ENCODE assay signal across 8 cellular contexts in the genomic region with DNA sequence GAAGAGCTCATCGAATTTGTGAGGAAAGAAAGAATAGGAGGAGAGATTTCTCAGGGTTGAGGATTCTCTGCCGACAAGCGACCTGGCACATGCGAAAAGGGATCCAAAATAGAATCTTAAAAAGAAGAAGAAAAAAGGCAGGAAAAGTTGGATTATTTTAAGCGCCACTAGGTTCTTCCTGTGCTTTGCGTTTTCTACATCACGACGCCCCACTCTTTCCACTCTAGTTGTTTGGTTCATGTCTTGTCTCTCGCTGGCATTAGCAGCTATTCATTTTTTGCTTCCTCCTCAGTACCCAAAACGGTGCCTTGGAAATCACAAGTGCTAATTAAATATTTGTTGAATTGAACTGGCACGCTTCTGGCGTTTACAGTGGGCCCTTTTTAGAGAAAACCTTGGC. TPM values are rescaled to one million over a fixed set of nuclear protein-coding genes. Genes with fewer than 3 reads are reported as not detected.
DNase-seq lines count a peak whose midpoint lies in the region; ATAC-seq, FAIRE-seq and TF ChIP-seq lines count a peak whose summit lies in the region.

No MANE protein-coding gene starts in this region.

- peak overlapping the region; percentile 84 for H3K56ac ChIP-seq in IMR-90 (ENCODE audit: extremely low read depth, insufficient read depth, low read length)

- peak overlapping the region; percentile 55 for H3K18ac ChIP-seq in IMR-90 (ENCODE audit: low read depth, low read length)

- intact Hi-C loops in IMR-90 (cut with micrococcal nuclease) = loop anchor here (10.0 kb wide), 1 partner anchor 632 kb away; no protein-coding TSS in a partner anchor
- intact Hi-C loops in GM12878 (cut with micrococcal nuclease; ENCODE audit: unreplicated experiment) = loop anchor here (5.0 kb wide), 2 partner anchors 39 to 54 kb away; partner anchors contain the start of gene LGI1

- ATAC-seq in IMR-90 (ENCODE audit: low read depth) (0 out of 2 replicates have a peak, but pooled peaks have one; percentile 8), GM12878 (peak; percentile 7; the same call in 1 of the 3 replicates)
- ATAC-seq in activated T-cell treated with anti-CD3 and anti-CD28 coated beads, Interleukin-2, amount 50 U/mL, for 4 hours = no peak

- TF ChIP-seq POLR2A in IMR-90 (IDR thresholded peaks at IDR 0.05; ENCODE audit: low read depth, low read length) (no peak), GM12878 (IDR thresholded peaks at IDR 0.05; ENCODE audit: low read depth, low read length) (no peak)

- H2BK20ac ChIP-seq in IMR-90 (ENCODE audit: low read depth, low read length) = no peak overlapping the region

- peaks cover 4% of the 10 kb centered on the region for H3K36me3 ChIP-seq in IMR-90 (ENCODE audit: control insufficient read depth, insufficient read depth, low read length)
- H3K36me3 ChIP-seq in GM12878 (ENCODE audit: control insufficient read depth in 2 of 2, insufficient read depth in 2 of 2, low read length in 1 of 2) = no peaks in the 10 kb centered on the region; a peak in 1 of 4 replicates
- H3K36me3 ChIP-seq in liver (ENCODE audit: control insufficient read depth in 4 of 4, insufficient read depth in 3 of 4, low read depth in 1 of 4, low read length in 3 of 4) = peaks cover 1 to 14% (median 6%) of the 10 kb centered on the region in 4 donors

- H3K9me3 Mint-ChIP-seq in activated T-cell treated with anti-CD3 and anti-CD28 coated beads, Interleukin-2, amount 50 U/mL, for 4 hours = no peaks in the 10 kb centered on the region

- H2BK15ac ChIP-seq in IMR-90 (ENCODE audit: low read depth, low read length) = no peak overlapping the region

- BruUV-seq in IMR-90 (replicated peaks; lab: Mats Ljungman, UMichigan) = no TSS peak
- TSS peak; percentile 92 for BruUV-seq in GM12878 (replicated peaks; lab: Mats Ljungman, UMichigan)

- H2AFZ ChIP-seq in IMR-90 (replicated peaks; ENCODE audit: low read length, poor library complexity) (peak overlapping the region; percentile 94), GM12878 (ENCODE audit: control insufficient read depth, low read depth, low read length) (peak overlapping the region; percentile 83)

- peak overlapping the region; percentile 82 for H3K9ac ChIP-seq in IMR-90 (ENCODE audit: low read depth, low read length)
- H3K9ac ChIP-seq in GM12878 (ENCODE audit: control insufficient read depth, insufficient read depth, low read length) = peak overlapping the region; percentile 57
- peak overlapping the region; percentile 48 to 89 for H3K9ac ChIP-seq in liver (ENCODE audit: low read depth in 1 of 2, low read length in 2 of 2)

- peak overlapping the region; percentile 60 for H3K4ac ChIP-seq in IMR-90 (ENCODE audit: low read depth, low read length)

- DNase-seq in NCI-H748 (lab: John Stamatoyannopoulos, UW; ENCODE audit: unreplicated experiment) = peak; percentile 52
- DNase-seq in NCI-H748 treated with DMSO at 0.1 percent for 48 hours (lab: John Stamatoyannopoulos, UW) = no peak
- DNase-seq in IMR-90 = peak; percentile 2
- DNase-seq in GM12878 (ENCODE audit: low read depth, low spot score) = no peak
- no peak for DNase-seq in NCI-H1048 (lab: John Stamatoyannopoulos, UW)
- no peak for DNase-seq in activated T-cell treated with anti-CD3 and anti-CD28 coated beads, Interleukin-2, amount 50 U/mL, for 4 hours
- DNase-seq in T1000 (lab: John Stamatoyannopoulos, UW) = no peak

- no peak overlapping the region for H2AK5ac ChIP-seq in IMR-90 (ENCODE audit: low read depth, low read length)

- SMC1A ChIA-PET in GM12878 (lab: Charles Lee; ENCODE audit: uncharacterized antibody, unreplicated experiment) = interaction anchor here (0.8 to 4.6 kb wide), 15 partner anchors 9 to 617 kb away, joined by 3 to 36 read pairs (median 3); partner anchors contain the start of genes LGI1 and SLC35G1

- H2BK120ac ChIP-seq in IMR-90 (ENCODE audit: low read depth, low read length) = peak overlapping the region; percentile 52; the same call in 1 of the 2 replicates

- H3K27me3 ChIP-seq in IMR-90 (ENCODE audit: control insufficient read depth, insufficient read depth, low read length) (peaks cover 5% of the 10 kb centered on the region; the same call in 1 of the 2 replicates), GM12878 (replicated peaks in 1 of 2; ENCODE audit: control insufficient read depth in 2 of 2, insufficient read depth in 2 of 2, low read length in 1 of 2) (no peaks in the 10 kb centered on the region), liver (ENCODE audit: control insufficient read depth in 4 of 4, insufficient read depth in 4 of 4, low read length in 3 of 4) (no peaks in the 10 kb centered on the region)

- no peak overlapping the region for H2AK9ac ChIP-seq in IMR-90 (replicated peaks; ENCODE audit: low read depth, low read length, poor library complexity)

- peak overlapping the region; percentile 69 for H3K27ac ChIP-seq in IMR-90 (ENCODE audit: insufficient read depth, low read length)
- peak overlapping the region; percentile 49 for H3K27ac ChIP-seq in GM12878 (ENCODE audit: control insufficient read depth, insufficient read depth)
- H3K27ac ChIP-seq in liver (ENCODE audit: low read depth in 1 of 2, low read length in 2 of 2) = peak overlapping the region; percentile 69 to 75

- peak overlapping the region; percentile 87 for H4K5ac ChIP-seq in IMR-90 (ENCODE audit: low read depth, low read length)

- H3K9me1 ChIP-seq in IMR-90 (ENCODE audit: insufficient read depth, low read length) = no peaks in the 10 kb centered on the region

- CTCF ChIA-PET in IMR-90 (lab: Yijun Ruan, JAX) (interaction anchor here (0.6 to 1.0 kb wide), 2 partner anchors 27 to 115 kb away, joined by 3 read pairs; no protein-coding TSS in a partner anchor), GM12878 (lab: Yijun Ruan, JAX) (interaction anchor here (0.7 to 4.3 kb wide), 12 partner anchors 12 to 191 kb away, joined by 3 to 46 read pairs (median 4); no protein-coding TSS in a partner anchor)

- peak overlapping the region; percentile 62 for H2BK5ac ChIP-seq in IMR-90 (ENCODE audit: low read depth, low read length, poor library complexity, severe bottlenecking)

- H3K4me1 Mint-ChIP-seq in activated T-cell treated with anti-CD3 and anti-CD28 coated beads, Interleukin-2, amount 50 U/mL, for 4 hours (ENCODE audit: low read depth) = peaks cover 36% of the 10 kb centered on the region

- TF ChIP-seq RAD21 in IMR-90 (IDR thresholded peaks at IDR 0.05; ENCODE audit: low read length) (no peak), GM12878 (IDR thresholded peaks at IDR 0.05; ENCODE audit: insufficient read depth, low read depth, low read length) (no peak), liver (IDR thresholded peaks at IDR 0.05) (no peak)

- H3K27me3 Mint-ChIP-seq in activated T-cell treated with anti-CD3 and anti-CD28 coated beads, Interleukin-2, amount 50 U/mL, for 4 hours (ENCODE audit: low read depth) = no peaks in the 10 kb centered on the region

- H3K79me2 ChIP-seq in GM12878 (ENCODE audit: control insufficient read depth, insufficient read depth, low read length) = peaks cover 5% of the 10 kb centered on the region

- peak overlapping the region; percentile 90 to 93 for H4K8ac ChIP-seq in IMR-90 (ENCODE audit: low read depth in 2 of 2, low read length in 2 of 2)

- H3K4me2 ChIP-seq in IMR-90 (ENCODE audit: low read depth, low read length) = peak overlapping the region; percentile 97
- peak overlapping the region; percentile 89 for H3K4me2 ChIP-seq in GM12878 (ENCODE audit: control insufficient read depth, insufficient read depth)

- H3K9me3 ChIP-seq in IMR-90 (ENCODE audit: control insufficient read depth, insufficient read depth, low read length) (no peaks in the 10 kb centered on the region), GM12878 (replicated peaks; ENCODE audit: control insufficient read depth, insufficient read depth, low read length) (no peaks in the 10 kb centered on the region), liver (ENCODE audit: control insufficient read depth in 4 of 4, low read length in 3 of 4) (no peaks in the 10 kb centered on the region)

- 3% methylated on average over 5 of the region's 12 CpGs; no CpG with 5 or more reads in 1 of the 2 experiments for WGBS in IMR-90 (ENCODE audit: extremely low coverage in 2 of 2, insufficient read length in 1 of 2), 2 experiments
- WGBS in GM12878 (ENCODE audit: insufficient coverage, insufficient replicate concordance, low lambda C conversion rate, missing lambda C conversion rate) = 0% methylated on average over 12 of the region's 12 CpGs
- 2% methylated on average over 12 of the region's 12 CpGs for WGBS in liver

- in situ Hi-C loops in IMR-90 (cut with MboI; ENCODE audit: low sequenced_read_pairs) = no loop called here
- in situ Hi-C loops in GM12878 (cut with MboI) = loop anchor here (5.0 kb wide), 1 partner anchor 109 kb away; no protein-coding TSS in a partner anchor

- peak overlapping the region; percentile 91 for H3K4me3 ChIP-seq in IMR-90 (ENCODE audit: insufficient read depth, low read depth, low read length)
- peak overlapping the region; percentile 87 for H3K4me3 ChIP-seq in GM12878
- H3K4me3 ChIP-seq in liver (ENCODE audit: low read depth in 1 of 3, low read length in 3 of 3) = peak overlapping the region; percentile 63 to 96 (median 82)

- no peaks in the 10 kb centered on the region for H3K4me1 ChIP-seq in IMR-90 (ENCODE audit: control insufficient read depth, insufficient read depth, low read length)
- no peaks in the 10 kb centered on the region for H3K4me1 ChIP-seq in GM12878 (ENCODE audit: control insufficient read depth, insufficient read depth, low read length)
- peaks cover 4 to 16% (median 12%) of the 10 kb centered on the region in 4 donors for H3K4me1 ChIP-seq in liver (ENCODE audit: control insufficient read depth in 4 of 4, insufficient read depth in 4 of 4, low read length in 3 of 4)

- peaks cover 12 to 19% of the 10 kb centered on the region in 2 experiments for H3K79me1 ChIP-seq in IMR-90 (ENCODE audit: low read depth in 1 of 2, low read length in 2 of 2)

- H3K4me3 Mint-ChIP-seq in activated T-cell treated with anti-CD3 and anti-CD28 coated beads, Interleukin-2, amount 50 U/mL, for 4 hours = no peak overlapping the region

- no peak for FAIRE-seq in GM12878 (lab: Jason Lieb, UNC)

- POLR2A ChIA-PET in IMR-90 (lab: Charles Lee; ENCODE audit: unreplicated experiment) = interaction anchor here (0.6 kb wide), 1 partner anchor 676 kb away, joined by 3 read pairs; no protein-coding TSS in a partner anchor
- POLR2A ChIA-PET in GM12878 (lab: Charles Lee) = interaction anchor here (0.7 to 0.8 kb wide), 2 partner anchors 13 to 699 kb away, joined by 3 read pairs; partner anchors contain the start of gene TBC1D12

- RAD21 ChIA-PET in GM12878 (lab: Charles Lee; ENCODE audit: unreplicated experiment) = interaction anchor here (0.6 to 3.5 kb wide), 8 partner anchors 10 to 326 kb away, joined by 3 to 18 read pairs (median 6); no protein-coding TSS in a partner anchor

- H3K36me3 Mint-ChIP-seq in activated T-cell treated with anti-CD3 and anti-CD28 coated beads, Interleukin-2, amount 50 U/mL, for 4 hours (ENCODE audit: insufficient read depth) = peaks cover 4% of the 10 kb centered on the region

- peak overlapping the region; percentile 77 for H3K14ac ChIP-seq in IMR-90 (replicated peaks; ENCODE audit: low read depth, low read length)

- dilution Hi-C loops in IMR-90 (cut with HindIII; ENCODE audit: low sequenced_read_pairs, unreplicated experiment) = no loop called here

- H4K20me1 ChIP-seq in IMR-90 (ENCODE audit: insufficient read depth, low read length) = no peaks in the 10 kb centered on the region
- H4K20me1 ChIP-seq in GM12878 (ENCODE audit: control insufficient read depth, insufficient read depth) = no peaks in the 10 kb centered on the region

- H3K23ac ChIP-seq in IMR-90 (ENCODE audit: low read depth, low read length) = peak overlapping the region; percentile 55

- no peak for TF ChIP-seq CTCF in IMR-90 (conservative IDR thresholded peaks at IDR 0.05; ENCODE audit: low read depth, low read length)
- TF ChIP-seq CTCF in GM12878 (IDR thresholded peaks at IDR 0.05 in 2 of 3, conservative IDR thresholded peaks at IDR 0.05 in 1 of 3; ENCODE audit: control insufficient read depth in 2 of 3, extremely low read depth in 1 of 3, insufficient read depth in 1 of 3, low read depth in 3 of 3, low read length in 3 of 3) = no peak
- no peak for TF ChIP-seq CTCF in liver (IDR thresholded peaks at IDR 0.05; ENCODE audit: low read depth, low read length, missing input control)

- TF ChIP-seq EP300 in GM12878 (IDR thresholded peaks at IDR 0.05; ENCODE audit: borderline replicate concordance in 1 of 2, control insufficient read depth in 1 of 2, low read depth in 2 of 2, low read length in 2 of 2) = no peak

- peak overlapping the region; percentile 34; the same call in 1 of the 2 replicates for H4K91ac ChIP-seq in IMR-90 (ENCODE audit: insufficient read depth, low read depth, low read length)

RNA-seq across cellular contexts. Expression of gene FRA10AC1, which starts 0.7 kb away (rescaled TPM):
- 1.6 and 10.6 TPM in 2 replicates for total RNA-seq in IMR-90 (2012; rRNA removed)
- polyA plus RNA-seq in IMR-90 (2012; rRNA removed) = 4.9 and 7.7 TPM in 2 replicates
- 0.43 and 0.60 TPM in 2 replicates for polyA plus RNA-seq in IMR-90 (2012; cell fraction: cytosol; rRNA removed)
- polyA plus RNA-seq in IMR-90 (2012; cell fraction: nucleus; rRNA removed; ENCODE audit: low replicate concordance) = 1.6 and 17.6 TPM in 2 replicates
- 120 and 179 TPM in 2 replicates for total RNA-seq in GM12878 (2013; cell fraction: nucleolus; rRNA removed)
- 8.5 and 8.9 TPM in 2 replicates for total RNA-seq in GM12878 (2014; rRNA removed)
- total RNA-seq in GM12878 (2014; rRNA removed; fragmentation: Illumina TruSeq; extraction: Trizol) = 9.8 and 11.0 TPM in 2 replicates
- total RNA-seq in GM12878 (2021) = 7.3 and 9.7 TPM in 2 replicates
- polyA plus RNA-seq in GM12878 (2011; ENCODE audit: low read depth) = 3.8 TPM
- 18.1 and 33.3 TPM in 2 replicates for polyA plus RNA-seq in GM12878 (2011; rRNA removed)
- 2.0 and 10.9 TPM in 2 replicates for polyA plus RNA-seq in GM12878 (2011; cell fraction: cytosol; rRNA removed)
- polyA plus RNA-seq in GM12878 (2011; cell fraction: nucleus; rRNA removed) = 20.2 and 26.3 TPM in 2 replicates
- 11.8 and 15.9 TPM in 2 replicates for polyA plus RNA-seq in GM12878 (2012)
- polyA plus RNA-seq in GM12878 (2014; fragmentation: Illumina TruSeq; extraction: Trizol) = 13.3 and 20.6 TPM in 2 replicates
- 10 to 100 TPM in 1 of 2 experiments, 1 to 10 TPM in 1; 5.3 to 10.8 TPM for polyA plus RNA-seq in GM12878 (2014; fragmentation: Nextera tagmentation; extraction: Ambion mirVana)
- 6.6 and 10.0 TPM in 2 replicates for polyA plus RNA-seq in GM12878 (2014; rRNA removed)
- 10 to 100 TPM in 1 of 2 experiments, 1 to 10 TPM in 1; 9.8 to 11.0 TPM for polyA plus RNA-seq in GM12878 (2016; fragmentation: Nextera tagmentation; extraction: Ambion mirVana)
- 8.3 and 8.4 TPM in 2 replicates for polyA minus RNA-seq in GM12878 (2011; rRNA and poly(A)+ RNA removed)
- polyA minus RNA-seq in GM12878 (2011; cell fraction: cytosol; rRNA and poly(A)+ RNA removed) = 2.8 and 3.1 TPM in 2 replicates
- polyA minus RNA-seq in GM12878 (2011; cell fraction: nucleus; rRNA and poly(A)+ RNA removed) = 21.9 and 34.9 TPM in 2 replicates
- total RNA-seq in liver = 1 to 10 TPM; 4.8 to 6.9 TPM
- polyA plus RNA-seq in liver = 10 to 100 TPM in 1 of 2 donors, 1 to 10 TPM in 1; 2.5 to 19.2 TPM
- total RNA-seq in activated T-cell treated with anti-CD3 and anti-CD28 coated beads, Interleukin-2, amount 50 U/mL, for 4 hours = 10 to 100 TPM; 10.1 to 11.1 (median 10.1) TPM

RNA-seq across cellular contexts. Expression of gene LGI1, which starts 54.7 kb away (rescaled TPM):
- total RNA-seq in IMR-90 (2012; rRNA removed) = not detected in 2 replicates
- not detected in 2 replicates for polyA plus RNA-seq in IMR-90 (2012; rRNA removed)
- not detected in 2 replicates for polyA plus RNA-seq in IMR-90 (2012; cell fraction: cytosol; rRNA removed)
- polyA plus RNA-seq in IMR-90 (2012; cell fraction: nucleus; rRNA removed; ENCODE audit: low replicate concordance) = not detected in 2 replicates
- total RNA-seq in GM12878 (2013; cell fraction: nucleolus; rRNA removed) = not detected in 2 replicates
- not detected in 2 replicates for total RNA-seq in GM12878 (2014; rRNA removed)
- total RNA-seq in GM12878 (2014; rRNA removed; fragmentation: Illumina TruSeq; extraction: Trizol) = not detected in 2 replicates
- total RNA-seq in GM12878 (2021) = not detected in 2 replicates
- not detected for polyA plus RNA-seq in GM12878 (2011; ENCODE audit: low read depth)
- 0.04 TPM in 1 of 2 replicates, not detected in the other for polyA plus RNA-seq in GM12878 (2011; rRNA removed)
- polyA plus RNA-seq in GM12878 (2011; cell fraction: cytosol; rRNA removed) = 0.16 TPM in 1 of 2 replicates, not detected in the other
- polyA plus RNA-seq in GM12878 (2011; cell fraction: nucleus; rRNA removed) = not detected in 2 replicates
- 0.06 TPM in 1 of 2 replicates, not detected in the other for polyA plus RNA-seq in GM12878 (2012)
- polyA plus RNA-seq in GM12878 (2014; fragmentation: Illumina TruSeq; extraction: Trizol) = not detected in 2 replicates
- polyA plus RNA-seq in GM12878 (2014; fragmentation: Nextera tagmentation; extraction: Ambion mirVana) = not detected
- not detected in 2 replicates for polyA plus RNA-seq in GM12878 (2014; rRNA removed)
- not detected for polyA plus RNA-seq in GM12878 (2016; fragmentation: Nextera tagmentation; extraction: Ambion mirVana)
- polyA minus RNA-seq in GM12878 (2011; rRNA and poly(A)+ RNA removed) = not detected in 2 replicates
- not detected in 2 replicates for polyA minus RNA-seq in GM12878 (2011; cell fraction: cytosol; rRNA and poly(A)+ RNA removed)
- not detected in 2 replicates for polyA minus RNA-seq in GM12878 (2011; cell fraction: nucleus; rRNA and poly(A)+ RNA removed)
- 1 to 10 TPM in 1 of 2 donors, not detected in 1; 1.2 TPM for total RNA-seq in liver
- 1 to 10 TPM in 1 of 2 donors, under 1 TPM in 1; 0.28 to 1.1 TPM for polyA plus RNA-seq in liver
- total RNA-seq in activated T-cell treated with anti-CD3 and anti-CD28 coated beads, Interleukin-2, amount 50 U/mL, for 4 hours = not detected

Comparison
In these comparisons a context has a peak if more than half of its experiments do, and no peak if none do; other contexts are left out.
1. DNase-seq: peak in NCI-H748 (single experiment) and IMR-90 (single experiment); none in NCI-H748 treated with DMSO at 0.1 percent for 48 hours (single experiment), GM12878 (single experiment), NCI-H1048 (single experiment), activated T-cell treated with anti-CD3 and anti-CD28 coated beads, Interleukin-2, amount 50 U/mL, for 4 hours (single experiment) and T1000 (single experiment).
2. ATAC-seq: peak in IMR-90 (single experiment) and GM12878 (single experiment); none in activated T-cell treated with anti-CD3 and anti-CD28 coated beads, Interleukin-2, amount 50 U/mL, for 4 hours (0 of 2).
3. Peak in every context shown above with its lines, with median percentiles within 50 percentile points of each other: H3K27ac ChIP-seq, H3K4me3 ChIP-seq and H3K9ac ChIP-seq.